24 cellular contexts compared by ENCODE assay signal in the genomic region with DNA sequence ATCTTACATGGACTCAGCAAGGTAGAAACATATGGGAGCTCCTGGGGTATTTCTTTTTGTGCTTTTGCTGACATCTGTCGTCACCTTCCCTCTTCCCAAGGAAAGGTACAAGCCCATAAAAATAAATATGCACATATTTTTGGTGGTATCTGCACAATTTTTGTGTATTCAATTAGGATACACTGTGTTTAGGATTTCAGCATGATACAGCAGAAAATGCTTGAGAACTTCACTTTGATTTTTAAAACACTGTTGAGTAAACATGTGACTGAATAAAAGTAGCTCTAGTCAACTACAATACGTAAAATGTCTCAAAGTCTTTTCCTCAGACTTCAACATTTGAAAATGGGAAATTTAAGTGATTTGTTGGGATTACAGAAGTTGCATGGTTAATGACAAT.
"Had no signal": no experiment of that assay in that cellular context is flagged by ENCODE, and none has a peak within 500 bp of the region (broad histone marks: within the 10 kb centered on the region; RNA-seq: fewer than 3 reads in every experiment).

No MANE protein-coding gene starts in this region.

- H3K9me3 ChIP-seq: colonic mucosa, esophagus muscularis mucosa, lower lobe of right lung, thoracic aorta had no signal

- H3K9me3 Mint-ChIP-seq: type B pancreatic cell had no signal

- H3K27me3 Mint-ChIP-seq: activated CD4-positive, alpha-beta memory T cell treated with anti-CD3 and anti-CD28 coated beads for 36 hours; brain; effector memory CD8-positive, alpha-beta T cell; naive B cell; T-helper 17 cell; type B pancreatic cell had no signal

- H3K4me1 Mint-ChIP-seq: brain, naive B cell, T-helper 17 cell had no signal

- H3K4me3 Mint-ChIP-seq: activated CD4-positive, alpha-beta memory T cell treated with anti-CD3 and anti-CD28 coated beads for 36 hours; activated naive CD4-positive, alpha-beta T cell treated with anti-CD3 and anti-CD28 coated beads for 36 hours; brain; effector memory CD8-positive, alpha-beta T cell; naive B cell; T-helper 17 cell; type B pancreatic cell had no signal

- H3K27me3 ChIP-seq: colonic mucosa, esophagus muscularis mucosa, heart right ventricle had no signal

- DNase-seq: activated CD4-positive, alpha-beta memory T cell treated with anti-CD3 and anti-CD28 coated beads for 36 hours; activated CD4-positive, alpha-beta T cell treated with anti-CD3 and anti-CD28 coated beads for 4 hours; activated CD4-positive, CD25-positive, alpha-beta regulatory T cell; activated effector memory CD4-positive, alpha-beta T cell treated with Interleukin-2 at 50 U/mL for 16 hours; activated naive CD4-positive, alpha-beta T cell treated with anti-CD3 and anti-CD28 coated beads for 36 hours; activated T-cell treated with anti-CD3 and anti-CD28 coated beads, Interleukin-2, amount 50 U/mL, for 48 hours; anterior cingulate cortex; central memory CD4-positive, alpha-beta T cell; colonic mucosa; dorsolateral prefrontal cortex; effector memory CD8-positive, alpha-beta T cell; kidney; lower lobe of right lung; naive B cell; occipital lobe; stimulated activated CD4-positive, alpha-beta T cell treated with anti-CD3 and anti-CD28 coated beads, Interleukin-4, amount 100 ng/mL, for 1 hour; stimulated activated naive CD4-positive, alpha-beta T cell treated with Interleukin-2 at 50 U/mL for 16 hours; T-helper 17 cell had no signal

- H3K36me3 ChIP-seq: colonic mucosa, esophagus muscularis mucosa, heart right ventricle, lower lobe of right lung, thoracic aorta had no signal

- H3K27ac Mint-ChIP-seq: activated CD4-positive, alpha-beta memory T cell treated with anti-CD3 and anti-CD28 coated beads for 36 hours; activated naive CD4-positive, alpha-beta T cell treated with anti-CD3 and anti-CD28 coated beads for 36 hours; effector memory CD8-positive, alpha-beta T cell; naive B cell; T-helper 17 cell; type B pancreatic cell had no signal

- H3K36me3 Mint-ChIP-seq: activated CD4-positive, alpha-beta memory T cell treated with anti-CD3 and anti-CD28 coated beads for 36 hours; brain; naive B cell; type B pancreatic cell had no signal

- H3K4me3 ChIP-seq: colonic mucosa, dorsolateral prefrontal cortex, esophagus muscularis mucosa, heart right ventricle, lower lobe of right lung, smooth muscle cell, thoracic aorta had no signal

- ATAC-seq: effector memory CD8-positive, alpha-beta T cell; lower lobe of right lung; T-helper 17 cell had no signal

- H3K27ac ChIP-seq: colonic mucosa, dorsolateral prefrontal cortex, esophagus muscularis mucosa, heart right ventricle, lower lobe of right lung had no signal

- H3K4me1 ChIP-seq: colonic mucosa, heart right ventricle, lower lobe of right lung had no signal

- H3K4me2 ChIP-seq: smooth muscle cell had no signal
